ENCODE assay signal across 1 cellular context in genomic region chr13:30334663-30335386, GRCh38.
TF ChIP-seq lines count a peak whose summit lies in the region.

No MANE protein-coding gene starts in this region.

TF ChIP-seq in HepG2, 621 proteins besides CTCF, POLR2A, EP300 and RAD21 (continued from another document and continues in another):
- TF ChIP-seq, protein P1, sequence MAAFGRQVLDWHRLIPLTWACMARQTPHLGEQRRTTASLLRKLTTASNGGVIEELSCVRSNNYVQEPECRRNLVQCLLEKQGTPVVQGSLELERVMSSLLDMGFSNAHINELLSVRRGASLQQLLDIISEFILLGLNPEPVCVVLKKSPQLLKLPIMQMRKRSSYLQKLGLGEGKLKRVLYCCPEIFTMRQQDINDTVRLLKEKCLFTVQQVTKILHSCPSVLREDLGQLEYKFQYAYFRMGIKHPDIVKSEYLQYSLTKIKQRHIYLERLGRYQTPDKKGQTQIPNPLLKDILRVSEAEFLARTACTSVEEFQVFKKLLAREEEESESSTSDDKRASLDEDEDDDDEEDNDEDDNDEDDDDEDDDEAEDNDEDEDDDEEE (CRISPR knock-in tag; IDR thresholded peaks at IDR 0.05): no peak
- TF ChIP-seq ELF4 (CRISPR knock-in tag; IDR thresholded peaks at IDR 0.05; ENCODE audit: borderline replicate concordance): no peak
- TF ChIP-seq ZFP36L2 (CRISPR knock-in tag; IDR thresholded peaks at IDR 0.05): no peak
- TF ChIP-seq SALL1 (CRISPR knock-in tag; IDR thresholded peaks at IDR 0.05): peak; percentile 90
- no peak for TF ChIP-seq ZZZ3 (CRISPR knock-in tag; IDR thresholded peaks at IDR 0.05; ENCODE audit: borderline replicate concordance)
- no peak for TF ChIP-seq ZBTB38 (CRISPR knock-in tag; IDR thresholded peaks at IDR 0.05)
- TF ChIP-seq TFDP2 (CRISPR knock-in tag; IDR thresholded peaks at IDR 0.05): peak; percentile 53; the same call in 1 of the 2 replicates
- TF ChIP-seq ZNF501 (CRISPR knock-in tag; IDR thresholded peaks at IDR 0.05): no peak
- TF ChIP-seq, protein P2, sequence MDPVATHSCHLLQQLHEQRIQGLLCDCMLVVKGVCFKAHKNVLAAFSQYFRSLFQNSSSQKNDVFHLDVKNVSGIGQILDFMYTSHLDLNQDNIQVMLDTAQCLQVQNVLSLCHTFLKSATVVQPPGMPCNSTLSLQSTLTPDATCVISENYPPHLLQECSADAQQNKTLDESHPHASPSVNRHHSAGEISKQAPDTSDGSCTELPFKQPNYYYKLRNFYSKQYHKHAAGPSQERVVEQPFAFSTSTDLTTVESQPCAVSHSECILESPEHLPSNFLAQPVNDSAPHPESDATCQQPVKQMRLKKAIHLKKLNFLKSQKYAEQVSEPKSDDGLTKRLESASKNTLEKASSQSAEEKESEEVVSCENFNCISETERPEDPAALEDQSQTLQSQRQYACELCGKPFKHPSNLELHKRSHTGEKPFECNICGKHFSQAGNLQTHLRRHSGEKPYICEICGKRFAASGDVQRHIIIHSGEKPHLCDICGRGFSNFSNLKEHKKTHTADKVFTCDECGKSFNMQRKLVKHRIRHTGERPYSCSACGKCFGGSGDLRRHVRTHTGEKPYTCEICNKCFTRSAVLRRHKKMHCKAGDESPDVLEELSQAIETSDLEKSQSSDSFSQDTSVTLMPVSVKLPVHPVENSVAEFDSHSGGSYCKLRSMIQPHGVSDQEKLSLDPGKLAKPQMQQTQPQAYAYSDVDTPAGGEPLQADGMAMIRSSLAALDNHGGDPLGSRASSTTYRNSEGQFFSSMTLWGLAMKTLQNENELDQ (CRISPR knock-in tag; IDR thresholded peaks at IDR 0.05; ENCODE audit: borderline replicate concordance): no peak
- TF ChIP-seq RBAK (CRISPR knock-in tag; IDR thresholded peaks at IDR 0.05): peak; percentile 61; the same call in 1 of the 2 replicates
- TF ChIP-seq, protein P3, sequence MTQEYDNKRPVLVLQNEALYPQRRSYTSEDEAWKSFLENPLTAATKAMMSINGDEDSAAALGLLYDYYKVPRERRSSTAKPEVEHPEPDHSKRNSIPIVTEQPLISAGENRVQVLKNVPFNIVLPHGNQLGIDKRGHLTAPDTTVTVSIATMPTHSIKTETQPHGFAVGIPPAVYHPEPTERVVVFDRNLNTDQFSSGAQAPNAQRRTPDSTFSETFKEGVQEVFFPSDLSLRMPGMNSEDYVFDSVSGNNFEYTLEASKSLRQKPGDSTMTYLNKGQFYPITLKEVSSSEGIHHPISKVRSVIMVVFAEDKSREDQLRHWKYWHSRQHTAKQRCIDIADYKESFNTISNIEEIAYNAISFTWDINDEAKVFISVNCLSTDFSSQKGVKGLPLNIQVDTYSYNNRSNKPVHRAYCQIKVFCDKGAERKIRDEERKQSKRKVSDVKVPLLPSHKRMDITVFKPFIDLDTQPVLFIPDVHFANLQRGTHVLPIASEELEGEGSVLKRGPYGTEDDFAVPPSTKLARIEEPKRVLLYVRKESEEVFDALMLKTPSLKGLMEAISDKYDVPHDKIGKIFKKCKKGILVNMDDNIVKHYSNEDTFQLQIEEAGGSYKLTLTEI (CRISPR knock-in tag; conservative IDR thresholded peaks at IDR 0.05): no peak
- no peak for TF ChIP-seq ZNF383 (CRISPR knock-in tag; IDR thresholded peaks at IDR 0.05; ENCODE audit: borderline replicate concordance)
- TF ChIP-seq EEA1 (CRISPR knock-in tag; IDR thresholded peaks at IDR 0.05; ENCODE audit: borderline replicate concordance): no peak
- no peak for TF ChIP-seq AGO2 (optimal IDR thresholded peaks at IDR 0.05; ENCODE audit: low read depth, low read length)
- no peak for TF ChIP-seq ZNF512B (CRISPR knock-in tag; IDR thresholded peaks at IDR 0.05; ENCODE audit: borderline replicate concordance)
- TF ChIP-seq ATAD3A (CRISPR knock-in tag; IDR thresholded peaks at IDR 0.05): no peak
- TF ChIP-seq KDM1A (CRISPR knock-in tag; IDR thresholded peaks at IDR 0.05): peak; percentile 64; the same call in 1 of the 2 replicates
- TF ChIP-seq SOX13 (IDR thresholded peaks at IDR 0.05): no peak
- peak in 1 of 2 experiments; percentile 61; a peak in 1 of 4 replicates for TF ChIP-seq SOX13 (CRISPR knock-in tag; conservative IDR thresholded peaks at IDR 0.05 in 1 of 2, IDR thresholded peaks at IDR 0.05 in 1 of 2)
- no peak for TF ChIP-seq HMG20B (CRISPR knock-in tag; conservative IDR thresholded peaks at IDR 0.05)
- no peak for TF ChIP-seq DZIP1 (CRISPR knock-in tag; IDR thresholded peaks at IDR 0.05)
- TF ChIP-seq SUZ12 (IDR thresholded peaks at IDR 0.05; ENCODE audit: low read depth, low read length): no peak
- TF ChIP-seq CEBPB (IDR thresholded peaks at IDR 0.05; ENCODE audit: borderline replicate concordance, low read depth, low read length): peak; percentile 94
- TF ChIP-seq NCOA2 (CRISPR knock-in tag; IDR thresholded peaks at IDR 0.05): no peak
- TF ChIP-seq NR2F1 (CRISPR knock-in tag; IDR thresholded peaks at IDR 0.05): no peak
- peak; percentile 53; the same call in 1 of the 2 replicates for TF ChIP-seq SIX1 (CRISPR knock-in tag; IDR thresholded peaks at IDR 0.05; ENCODE audit: borderline replicate concordance)
- TF ChIP-seq TBL1XR1 (IDR thresholded peaks at IDR 0.05; ENCODE audit: borderline replicate concordance, low read length, partially characterized antibody): no peak
- TF ChIP-seq NKX3-1 (CRISPR knock-in tag; IDR thresholded peaks at IDR 0.05): no peak
- TF ChIP-seq, protein P4, sequence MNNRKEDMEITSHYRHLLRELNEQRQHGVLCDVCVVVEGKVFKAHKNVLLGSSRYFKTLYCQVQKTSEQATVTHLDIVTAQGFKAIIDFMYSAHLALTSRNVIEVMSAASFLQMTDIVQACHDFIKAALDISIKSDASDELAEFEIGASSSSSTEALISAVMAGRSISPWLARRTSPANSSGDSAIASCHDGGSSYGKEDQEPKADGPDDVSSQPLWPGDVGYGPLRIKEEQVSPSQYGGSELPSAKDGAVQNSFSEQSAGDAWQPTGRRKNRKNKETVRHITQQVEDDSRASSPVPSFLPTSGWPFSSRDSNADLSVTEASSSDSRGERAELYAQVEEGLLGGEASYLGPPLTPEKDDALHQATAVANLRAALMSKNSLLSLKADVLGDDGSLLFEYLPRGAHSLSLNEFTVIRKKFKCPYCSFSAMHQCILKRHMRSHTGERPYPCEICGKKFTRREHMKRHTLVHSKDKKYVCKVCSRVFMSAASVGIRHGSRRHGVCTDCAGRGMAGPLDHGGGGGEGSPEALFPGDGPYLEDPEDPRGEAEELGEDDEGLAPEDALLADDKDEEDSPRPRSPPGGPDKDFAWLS (CRISPR knock-in tag; IDR thresholded peaks at IDR 0.05; ENCODE audit: borderline replicate concordance): no peak
- peak; percentile 63; the same call in 1 of the 2 replicates for TF ChIP-seq ZNF768 (CRISPR knock-in tag; IDR thresholded peaks at IDR 0.05)
- no peak for TF ChIP-seq ZFAT (CRISPR knock-in tag; conservative IDR thresholded peaks at IDR 0.05)
- TF ChIP-seq PCBP2 (optimal IDR thresholded peaks at IDR 0.05; ENCODE audit: low read depth, low read length, poor library complexity, severe bottlenecking): no peak
- TF ChIP-seq BATF2 (CRISPR knock-in tag; IDR thresholded peaks at IDR 0.05): no peak
- no peak for TF ChIP-seq LRRFIP1 (CRISPR knock-in tag; conservative IDR thresholded peaks at IDR 0.05)
- no peak for TF ChIP-seq GPN1 (CRISPR knock-in tag; IDR thresholded peaks at IDR 0.05; ENCODE audit: borderline replicate concordance)
- TF ChIP-seq ZNF552 (CRISPR knock-in tag; IDR thresholded peaks at IDR 0.05; ENCODE audit: borderline replicate concordance): no peak
- TF ChIP-seq ZNF12 (CRISPR knock-in tag; IDR thresholded peaks at IDR 0.05): no peak
- no peak for TF ChIP-seq YEATS4 (CRISPR knock-in tag; IDR thresholded peaks at IDR 0.05; ENCODE audit: borderline replicate concordance)
